Comparison of ENCODE assay signal across 9 cellular contexts in genomic region chr6:37517411-37517812, GRCh38. TPM values are rescaled to one million over a fixed set of nuclear protein-coding genes. Genes with fewer than 3 reads are reported as not detected.
A peak's percentile ranks its signal among the peaks of the same experiment; 100 is the strongest.
DNase-seq lines count a peak whose midpoint lies in the region; ATAC-seq, FAIRE-seq and TF ChIP-seq lines count a peak whose summit lies in the region.
"Had no signal": no experiment of that assay in that cellular context is flagged by ENCODE, and none has a peak within 500 bp of the region (broad histone marks: within the 10 kb centered on the region; RNA-seq: fewer than 3 reads in every experiment).

No MANE protein-coding gene starts in this region.

- DNase-seq in GM12892 (ENCODE audit: insufficient read length) (no peak), SIG-M5 (lab: John Stamatoyannopoulos, UW) (peak; percentile 42), iPS-NIHi11 (ENCODE audit: low spot score) (no peak), Right ventricle myocardium inferior (ENCODE audit: missing footprints) (no peak), HTR-8/SVneo (ENCODE audit: insufficient read length, low spot score) (no peak)
- DNase-seq in activated naive CD4-positive, alpha-beta T cell (lab: John Stamatoyannopoulos, UW): peak in 3 of 4 experiments; percentile 28 to 52 (median 43)
- peak; percentile 67 to 80 for DNase-seq in stimulated activated CD4-positive, alpha-beta T cell treated with anti-CD3 and anti-CD28 coated beads, Interleukin-2, amount 100 ng/mL, for 24 hours
- DNase-seq: aorta had no signal

- no peak for TF ChIP-seq POLR2A in GM12892 (IDR thresholded peaks at IDR 0.05; ENCODE audit: low read depth, low read length)

- ATAC-seq in HG03520 (IDR thresholded peaks at IDR 0.05; ENCODE audit: unreplicated experiment) (no peak), Right ventricle myocardium inferior (no peak)

- intact Hi-C loops in Right ventricle myocardium inferior (cut with DNase I): no loop called here

- peak; percentile 17 for FAIRE-seq in GM12892 (lab: Jason Lieb, UNC)
- FAIRE-seq in HTR-8/SVneo (lab: Jason Lieb, UNC): no peak

RNA-seq across cellular contexts. Expression of gene CCDC167, which starts 17.7 kb away (rescaled TPM):
- polyA plus RNA-seq in GM12892 (2012; ENCODE audit: missing spikeins): 128 TPM
- 27.1 TPM for total RNA-seq in Right ventricle myocardium inferior

Comparison
In these comparisons a context has a peak if more than half of its experiments do, and no peak if none do; other contexts are left out.
1. DNase-seq: peak in SIG-M5 (single experiment), activated naive CD4-positive, alpha-beta T cell (3 of 4) and stimulated activated CD4-positive, alpha-beta T cell treated with anti-CD3 and anti-CD28 coated beads, Interleukin-2, amount 100 ng/mL, for 24 hours (2 of 2); none in GM12892 (single experiment), iPS-NIHi11 (single experiment), Right ventricle myocardium inferior (single experiment) and HTR-8/SVneo (single experiment).